Comparison of ENCODE assay signal across 21 cellular contexts in genomic region chr2:121727332-121727731, GRCh38. TPM values are rescaled to one million over a fixed set of nuclear protein-coding genes. Genes with fewer than 3 reads are reported as not detected.
DNase-seq lines count a peak whose midpoint lies in the region; ATAC-seq lines count a peak whose summit lies in the region.
"Had no signal": no experiment of that assay in that cellular context is flagged by ENCODE, and none has a peak within 500 bp of the region (broad histone marks: within the 10 kb centered on the region; RNA-seq: fewer than 3 reads in every experiment).

No MANE protein-coding gene starts in this region.

- peaks cover 58% of the 10 kb centered on the region for H3K36me3 Mint-ChIP-seq in activated naive CD4-positive, alpha-beta T cell treated with anti-CD3 and anti-CD28 coated beads for 36 hours (ENCODE audit: low read depth)
- H3K36me3 Mint-ChIP-seq in stimulated activated naive CD8-positive, alpha-beta T cell treated with anti-CD3 and anti-CD28 coated beads, Interleukin-15, Interleukin-2, amounts not matched to agents 100 ng/mL and 50 ng/mL, for 24 hours (ENCODE audit: low read depth), result peaks cover 61% of the 10 kb centered on the region
- H3K36me3 Mint-ChIP-seq in activated naive CD8-positive, alpha-beta T cell, result peaks cover 11% of the 10 kb centered on the region

- H3K9me3 Mint-ChIP-seq in activated naive CD4-positive, alpha-beta T cell treated with anti-CD3 and anti-CD28 coated beads for 36 hours, result no peaks in the 10 kb centered on the region
- H3K9me3 Mint-ChIP-seq in stimulated activated naive CD8-positive, alpha-beta T cell treated with anti-CD3 and anti-CD28 coated beads, Interleukin-15, Interleukin-2, amounts not matched to agents 100 ng/mL and 50 ng/mL, for 24 hours, result no peaks in the 10 kb centered on the region
- no peaks in the 10 kb centered on the region for H3K9me3 Mint-ChIP-seq in activated naive CD8-positive, alpha-beta T cell (ENCODE audit: low read depth)
- H3K9me3 Mint-ChIP-seq: HFFc6 had no signal

- no peak overlapping the region for H3K4me3 Mint-ChIP-seq in activated naive CD4-positive, alpha-beta T cell treated with anti-CD3 and anti-CD28 coated beads for 36 hours
- no peak overlapping the region for H3K4me3 Mint-ChIP-seq in stimulated activated naive CD8-positive, alpha-beta T cell treated with anti-CD3 and anti-CD28 coated beads, Interleukin-15, Interleukin-2, amounts not matched to agents 100 ng/mL and 50 ng/mL, for 24 hours
- no peak overlapping the region for H3K4me3 Mint-ChIP-seq in activated naive CD8-positive, alpha-beta T cell
- H3K4me3 Mint-ChIP-seq: HFFc6 had no signal

- peaks cover 66% of the 10 kb centered on the region for H3K4me1 Mint-ChIP-seq in activated naive CD4-positive, alpha-beta T cell treated with anti-CD3 and anti-CD28 coated beads for 36 hours (ENCODE audit: low read depth)
- peaks cover 70% of the 10 kb centered on the region for H3K4me1 Mint-ChIP-seq in stimulated activated naive CD8-positive, alpha-beta T cell treated with anti-CD3 and anti-CD28 coated beads, Interleukin-15, Interleukin-2, amounts not matched to agents 100 ng/mL and 50 ng/mL, for 24 hours (ENCODE audit: low read depth)
- H3K4me1 Mint-ChIP-seq in activated naive CD8-positive, alpha-beta T cell (ENCODE audit: low read depth), result peaks cover 30% of the 10 kb centered on the region

- ATAC-seq in stimulated activated naive CD8-positive, alpha-beta T cell treated with anti-CD3 and anti-CD28 coated beads, Interleukin-15, Interleukin-2, amounts not matched to agents 100 U/mL and 50 U/mL, for 24 hours, result no peak
- ATAC-seq: K562 had no signal

- H3K27ac Mint-ChIP-seq in activated naive CD4-positive, alpha-beta T cell treated with anti-CD3 and anti-CD28 coated beads for 36 hours, result peak overlapping the region; percentile 75
- peak overlapping the region; percentile 86 for H3K27ac Mint-ChIP-seq in stimulated activated naive CD8-positive, alpha-beta T cell treated with anti-CD3 and anti-CD28 coated beads, Interleukin-15, Interleukin-2, amounts not matched to agents 100 ng/mL and 50 ng/mL, for 24 hours
- H3K27ac Mint-ChIP-seq in activated naive CD8-positive, alpha-beta T cell, result peak overlapping the region; percentile 50
- H3K27ac Mint-ChIP-seq: HFFc6 had no signal

- intact Hi-C loops in activated naive CD4-positive, alpha-beta T cell treated with anti-CD3 and anti-CD28 coated beads for 36 hours (cut with micrococcal nuclease), result loop anchor here (1.0 kb wide), 1 partner anchor 8 kb away; no protein-coding TSS in a partner anchor

- H3K27me3 Mint-ChIP-seq in activated naive CD4-positive, alpha-beta T cell treated with anti-CD3 and anti-CD28 coated beads for 36 hours (ENCODE audit: low read depth), result no peaks in the 10 kb centered on the region
- H3K27me3 Mint-ChIP-seq in stimulated activated naive CD8-positive, alpha-beta T cell treated with anti-CD3 and anti-CD28 coated beads, Interleukin-15, Interleukin-2, amounts not matched to agents 100 ng/mL and 50 ng/mL, for 24 hours, result no peaks in the 10 kb centered on the region
- no peaks in the 10 kb centered on the region for H3K27me3 Mint-ChIP-seq in activated naive CD8-positive, alpha-beta T cell

- no peak for DNase-seq in activated naive CD4-positive, alpha-beta T cell treated with anti-CD3 and anti-CD28 coated beads for 36 hours
- DNase-seq in activated naive CD4-positive, alpha-beta T cell treated with anti-CD3 and anti-CD28 coated beads, Interleukin-2, amount 50 U/mL, for 16 hours, result no peak
- no peak for DNase-seq in stimulated activated naive CD8-positive, alpha-beta T cell treated with anti-CD3 and anti-CD28 coated beads, Interleukin-15, Interleukin-2, amounts not matched to agents 100 U/mL and 50 U/mL, for 24 hours
- no peak for DNase-seq in GF-D8 (lab: John Stamatoyannopoulos, UW)
- no peak for DNase-seq in MV-4-11 (lab: John Stamatoyannopoulos, UW)
- DNase-seq: BE2C; EL; H7; HFFc6; MM.1S; NCI-H1092; NCI-H1436; NCI-H1930; NCI-H2227 treated with DMSO at 0.1 percent for 48 hours; NCI-H524; NCI-H774; NK-92 treated with Interleukin-12 subunit alpha and Interleukin-12 subunit beta, amount 100 ng/mL, for 24 hours; Peyer's patch had no signal

- CTCF ChIA-PET in activated naive CD4-positive, alpha-beta T cell treated with anti-CD3 and anti-CD28 coated beads for 36 hours (lab: Charles Lee), result no interaction called here

RNA-seq across cellular contexts. Expression of gene NIFK, which starts 9.3 kb away (rescaled TPM):
- total RNA-seq in activated naive CD4-positive, alpha-beta T cell treated with anti-CD3 and anti-CD28 coated beads for 36 hours, result 100 to 1,000 TPM; 112 to 117 TPM

RNA-seq across cellular contexts. Expression of gene TSN, which starts 28.1 kb away (rescaled TPM):
- total RNA-seq in activated naive CD4-positive, alpha-beta T cell treated with anti-CD3 and anti-CD28 coated beads for 36 hours, result 10 to 100 TPM; 49.8 to 52.6 TPM
